Comparison of ENCODE assay signal across 2 cellular contexts in genomic region chr18:79611040-79611681, GRCh38.
TF ChIP-seq lines count a peak whose summit lies in the region.

No MANE protein-coding gene starts in this region.

TF ChIP-seq in HEK293, 187 proteins besides CTCF, POLR2A, EP300 and RAD21 (continued from another document):
- no peak for TF ChIP-seq ZNF138 (tag by site-specific recombination; IDR thresholded peaks at IDR 0.05; ENCODE audit: borderline replicate concordance)
- TF ChIP-seq ZNF560 (tag by site-specific recombination; IDR thresholded peaks at IDR 0.05; ENCODE audit: borderline replicate concordance), result no peak
- TF ChIP-seq ZFHX2 (tag by site-specific recombination; conservative IDR thresholded peaks at IDR 0.05), result peak; percentile 93
- no peak for TF ChIP-seq ZFP69B (tag by site-specific recombination; IDR thresholded peaks at IDR 0.05)
- peak; percentile 36; the same call in 1 of the 2 replicates for TF ChIP-seq GLIS1 (tag by site-specific recombination; IDR thresholded peaks at IDR 0.05)
- TF ChIP-seq ZNF610 (tag by site-specific recombination; IDR thresholded peaks at IDR 0.05; ENCODE audit: borderline replicate concordance), result no peak
- TF ChIP-seq HIC1 (tag by site-specific recombination; IDR thresholded peaks at IDR 0.05), result 0 out of 2 replicates have a peak, but pooled peaks have one; percentile 24
- TF ChIP-seq ZNF488 (tag by site-specific recombination; IDR thresholded peaks at IDR 0.05), result no peak
- no peak for TF ChIP-seq KLF9 (tag by site-specific recombination; IDR thresholded peaks at IDR 0.05; ENCODE audit: low read depth)
- no peak for TF ChIP-seq ZNF18 (tag by site-specific recombination; IDR thresholded peaks at IDR 0.05)
- 0 out of 2 replicates have a peak, but pooled peaks have one; percentile 17 for TF ChIP-seq ZNF600 (tag by site-specific recombination; IDR thresholded peaks at IDR 0.05)

TF ChIP-seq in K562, 482 proteins besides CTCF, POLR2A, EP300 and RAD21 (continued from another document and continues in another):
- peak; percentile 58; the same call in 1 of the 2 replicates for TF ChIP-seq ATF3 (IDR thresholded peaks at IDR 0.05)
- TF ChIP-seq ATF3 (CRISPR knock-in tag; conservative IDR thresholded peaks at IDR 0.05), result no peak
- TF ChIP-seq CREB3 (tag; conservative IDR thresholded peaks at IDR 0.05; ENCODE audit: low read depth), result no peak
- no peak for TF ChIP-seq GTF2E2 (tag; IDR thresholded peaks at IDR 0.05)
- TF ChIP-seq ESRRA (IDR thresholded peaks at IDR 0.05; ENCODE audit: borderline replicate concordance, low read depth), result no peak
- TF ChIP-seq E2F5 (CRISPR knock-in tag; IDR thresholded peaks at IDR 0.05), result no peak
- TF ChIP-seq ZNF407 (IDR thresholded peaks at IDR 0.05; ENCODE audit: low read depth), result no peak
- no peak for TF ChIP-seq SP1 (CRISPR knock-in tag; IDR thresholded peaks at IDR 0.05)
- TF ChIP-seq NFIC (IDR thresholded peaks at IDR 0.05), result no peak
- TF ChIP-seq RAD51 (IDR thresholded peaks at IDR 0.05; ENCODE audit: borderline replicate concordance, low read depth), result no peak
- TF ChIP-seq ZNF134 (CRISPR knock-in tag; conservative IDR thresholded peaks at IDR 0.05), result 0 out of 2 replicates have a peak, but pooled peaks have one; percentile 62
- TF ChIP-seq ZFP30 (CRISPR knock-in tag; IDR thresholded peaks at IDR 0.05; ENCODE audit: borderline replicate concordance), result no peak
- TF ChIP-seq RCOR1 (IDR thresholded peaks at IDR 0.05; ENCODE audit: borderline replicate concordance in 1 of 2, low read depth in 2 of 2, low read length in 2 of 2), result peak in 1 of 2 experiments; percentile 58; a peak in 1 of 4 replicates
- no peak for TF ChIP-seq ZNF277 (CRISPR knock-in tag; IDR thresholded peaks at IDR 0.05; ENCODE audit: borderline replicate concordance)
- peak; percentile 69 for TF ChIP-seq ZFX (CRISPR knock-in tag; IDR thresholded peaks at IDR 0.05)
- no peak for TF ChIP-seq SNIP1 (IDR thresholded peaks at IDR 0.05; ENCODE audit: low read depth)
- TF ChIP-seq KDM4B (IDR thresholded peaks at IDR 0.05; ENCODE audit: borderline replicate concordance in 2 of 2, low read depth in 1 of 2), result no peak
- no peak for TF ChIP-seq SRSF1 (IDR thresholded peaks at IDR 0.05; ENCODE audit: low read depth, low read length)
- peak; percentile 32; the same call in 1 of the 2 replicates for TF ChIP-seq L3MBTL2 (IDR thresholded peaks at IDR 0.05)
- no peak for TF ChIP-seq ZNF830 (CRISPR knock-in tag; IDR thresholded peaks at IDR 0.05)
- TF ChIP-seq HDAC2 (IDR thresholded peaks at IDR 0.05), result no peak
- TF ChIP-seq E2F3 (CRISPR knock-in tag; IDR thresholded peaks at IDR 0.05), result no peak
- TF ChIP-seq CEBPB (tag; IDR thresholded peaks at IDR 0.05), result no peak
- TF ChIP-seq ATF7 (IDR thresholded peaks at IDR 0.05), result no peak
- no peak for TF ChIP-seq HMG20A (CRISPR knock-in tag; conservative IDR thresholded peaks at IDR 0.05)
- no peak for TF ChIP-seq SMARCC2 (IDR thresholded peaks at IDR 0.05; ENCODE audit: low read depth)
- TF ChIP-seq TCF3 (CRISPR knock-in tag; IDR thresholded peaks at IDR 0.05), result no peak; the same call in 1 of the 2 replicates
- no peak for TF ChIP-seq ZNF609 (CRISPR knock-in tag; IDR thresholded peaks at IDR 0.05; ENCODE audit: borderline replicate concordance)
- TF ChIP-seq SPI1 (IDR thresholded peaks at IDR 0.05; ENCODE audit: borderline replicate concordance, low read depth, low read length), result peak; percentile 28; the same call in 1 of the 2 replicates
- peak in 1 of 2 experiments; percentile 22; a peak in 1 of 4 replicates for TF ChIP-seq KDM1A (IDR thresholded peaks at IDR 0.05)
- peak; percentile 76 for TF ChIP-seq FOSL1 (tag; conservative IDR thresholded peaks at IDR 0.05)
- no peak for TF ChIP-seq ZNF511 (CRISPR knock-in tag; IDR thresholded peaks at IDR 0.05)
- no peak for TF ChIP-seq ZC3H8 (IDR thresholded peaks at IDR 0.05)
- TF ChIP-seq ZNF274 (IDR thresholded peaks at IDR 0.05; ENCODE audit: borderline replicate concordance, low read depth, low read length), result no peak
- 0 out of 2 replicates have a peak, but pooled peaks have one; percentile 19 for TF ChIP-seq SMARCE1 (IDR thresholded peaks at IDR 0.05)
- TF ChIP-seq BHLHE40 (IDR thresholded peaks at IDR 0.05; ENCODE audit: low read length), result no peak
- TF ChIP-seq ARNT (IDR thresholded peaks at IDR 0.05), result no peak
- TF ChIP-seq ZNF224 (CRISPR knock-in tag; IDR thresholded peaks at IDR 0.05), result no peak
- no peak for TF ChIP-seq POLR3G (IDR thresholded peaks at IDR 0.05; ENCODE audit: extremely low read depth, insufficient read length, insufficient replicate concordance)
- TF ChIP-seq SMARCB1 (IDR thresholded peaks at IDR 0.05; ENCODE audit: insufficient read length, low read depth), result no peak
- TF ChIP-seq CBFA2T3 (IDR thresholded peaks at IDR 0.05), result peak; percentile 15; the same call in 1 of the 2 replicates
- TF ChIP-seq JUN (IDR thresholded peaks at IDR 0.05; ENCODE audit: borderline replicate concordance, low read depth, low read length), result no peak
- no peak for TF ChIP-seq JUN (CRISPR knock-in tag; IDR thresholded peaks at IDR 0.05; ENCODE audit: borderline replicate concordance)
- no peak for TF ChIP-seq POLR2B (IDR thresholded peaks at IDR 0.05; ENCODE audit: low read depth, partially characterized antibody)
- TF ChIP-seq FOXJ3 (CRISPR knock-in tag; IDR thresholded peaks at IDR 0.05), result no peak
